Comparison of ENCODE assay signal across 19 cellular contexts in the genomic region with DNA sequence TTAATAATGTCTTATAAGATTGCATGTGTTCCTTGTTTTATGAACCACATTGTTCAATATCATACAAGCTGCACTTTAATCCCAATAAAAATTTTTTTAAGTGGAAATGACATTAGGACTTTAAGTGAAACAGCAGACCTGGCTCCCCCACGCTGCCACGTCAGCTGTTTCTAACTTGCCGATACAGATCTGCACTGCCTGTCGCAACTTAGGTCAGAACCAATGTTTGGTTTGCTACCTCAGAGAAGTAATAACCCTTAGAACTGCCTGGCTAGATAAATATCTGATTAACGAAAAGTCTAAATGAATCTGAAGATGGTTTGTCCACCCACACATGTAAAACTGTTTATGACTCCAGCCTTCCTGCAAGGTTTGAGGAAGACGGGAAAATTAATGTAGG.
DNase-seq lines count a peak whose midpoint lies in the region; ATAC-seq and TF ChIP-seq lines count a peak whose summit lies in the region.
"Had no signal": no experiment of that assay in that cellular context is flagged by ENCODE, and none has a peak within 500 bp of the region (broad histone marks: within the 10 kb centered on the region; RNA-seq: fewer than 3 reads in every experiment).

No MANE protein-coding gene starts in this region.

- ATAC-seq in right lobe of liver (peak; percentile 63 to 90 (median 64)), HG02610 (IDR thresholded peaks at IDR 0.05; ENCODE audit: unreplicated experiment) (no peak)
- ATAC-seq: activated CD8-positive, alpha-beta T cell treated with anti-CD3 and anti-CD28 coated beads, Interleukin-2, amount 10 ng/mL, durations not matched to agents 7 days and 5 days; effector memory CD8-positive, alpha-beta T cell had no signal

- H4K20me1 ChIP-seq in smooth muscle cell (ENCODE audit: low read depth) = no peaks in the 10 kb centered on the region

- H3K4me2 ChIP-seq in smooth muscle cell = no peak overlapping the region

- H3K27ac ChIP-seq in right lobe of liver = no peak overlapping the region
- no peak overlapping the region for H3K27ac ChIP-seq in smooth muscle cell (ENCODE audit: low read depth)

- DNase-seq in LNCaP clone FGC (ENCODE audit: low read depth) (peak; percentile 58), dermis blood vessel endothelial cell (peak; percentile 4), right lobe of liver (peak in 1 of 3 donors; percentile 63), smooth muscle cell (lab: John Stamatoyannopoulos, UW; ENCODE audit: unreplicated experiment) (no peak), NCI-H2081 (lab: John Stamatoyannopoulos, UW) (no peak), NCI-H2227 (lab: John Stamatoyannopoulos, UW; ENCODE audit: unreplicated experiment) (no peak)
- DNase-seq: activated CD4-positive, CD25-positive, alpha-beta regulatory T cell; activated CD8-positive, alpha-beta T cell treated with anti-CD3 and anti-CD28 coated beads, Interleukin-2, amount 10 ng/mL, durations not matched to agents 7 days and 5 days; activated naive CD4-positive, alpha-beta T cell treated with anti-CD3 and anti-CD28 coated beads, Interleukin-2, amount 50 U/mL, for 16 hours; activated T-cell treated with anti-CD3 and anti-CD28 coated beads, Interleukin-2, amount 50 U/mL, for 48 hours; COR-L47; effector memory CD8-positive, alpha-beta T cell; Karpas-422; kidney glomerular epithelial cell; NCI-H1105 treated with DMSO at 0.1 percent for 48 hours; NCI-H2107; NCI-H524; SHP77 had no signal

- WGBS in right lobe of liver (ENCODE audit: insufficient coverage, low coverage, low lambda C conversion rate, missing lambda C conversion rate) = 29% methylated on average over 6 of the region's 6 CpGs
- 80% methylated on average over 6 of the region's 6 CpGs for WGBS in smooth muscle cell (ENCODE audit: low lambda C conversion rate)

- no peaks in the 10 kb centered on the region for H3K27me3 ChIP-seq in right lobe of liver
- H3K27me3 ChIP-seq in smooth muscle cell (ENCODE audit: low read depth) = no peaks in the 10 kb centered on the region

- TF ChIP-seq CTCF in LNCaP clone FGC (IDR thresholded peaks at IDR 0.05; ENCODE audit: control insufficient read depth, extremely low read depth, insufficient read depth) (no peak), right lobe of liver (IDR thresholded peaks at IDR 0.05) (no peak), smooth muscle cell (IDR thresholded peaks at IDR 0.05; ENCODE audit: borderline replicate concordance, insufficient read depth, poor library complexity, severe bottlenecking) (no peak)

- no peaks in the 10 kb centered on the region for H3K79me2 ChIP-seq in smooth muscle cell (ENCODE audit: low read depth)

- H3K4me3 ChIP-seq in LNCaP clone FGC (ENCODE audit: low read depth, low read length) (no peak overlapping the region), right lobe of liver (no peak overlapping the region), smooth muscle cell (no peak overlapping the region)

- no peak for TF ChIP-seq POLR2A in right lobe of liver (IDR thresholded peaks at IDR 0.05)

- intact Hi-C loops in right lobe of liver (cut with DNase I) = no loop called here

- H3K36me3 ChIP-seq in right lobe of liver (no peaks in the 10 kb centered on the region), smooth muscle cell (ENCODE audit: low read depth) (no peaks in the 10 kb centered on the region)

- H3K9ac ChIP-seq in smooth muscle cell (ENCODE audit: low read depth) = no peak overlapping the region

- no peaks in the 10 kb centered on the region for H3F3A ChIP-seq in smooth muscle cell (ENCODE audit: low read depth)

- H3K4me1 ChIP-seq in right lobe of liver (no peaks in the 10 kb centered on the region), smooth muscle cell (ENCODE audit: low read depth) (no peaks in the 10 kb centered on the region)

- H3K9me3 ChIP-seq in right lobe of liver = no peaks in the 10 kb centered on the region
- H3K9me3 ChIP-seq in smooth muscle cell (replicated peaks; ENCODE audit: low read depth) = no peaks in the 10 kb centered on the region

- peak overlapping the region; percentile 58 for H2AFZ ChIP-seq in smooth muscle cell (ENCODE audit: low read depth)

Comparison
In these comparisons a context has a peak if more than half of its experiments do, and no peak if none do; other contexts are left out.
1. DNase-seq: peak in LNCaP clone FGC (single experiment) and dermis blood vessel endothelial cell (single experiment); none in smooth muscle cell (single experiment), NCI-H2081 (0 of 2) and NCI-H2227 (single experiment).